ENCODE assay signal across 9 cellular contexts in genomic region chr19:52637718-52638585, GRCh38. TPM values are rescaled to one million over a fixed set of nuclear protein-coding genes. Genes with fewer than 3 reads are reported as not detected.
DNase-seq lines count a peak whose midpoint lies in the region; ATAC-seq, FAIRE-seq and TF ChIP-seq lines count a peak whose summit lies in the region.
"Had no signal": no experiment of that assay in that cellular context is flagged by ENCODE, and none has a peak within 500 bp of the region (broad histone marks: within the 10 kb centered on the region; RNA-seq: fewer than 3 reads in every experiment).

TSS of gene ZNF83 (minus strand) at chr19:52638355.

- FAIRE-seq in endothelial cell of umbilical vein (lab: Jason Lieb, UNC), result peak; percentile 84
- FAIRE-seq: islet of Langerhans had no signal

- H3K4me1 Mint-ChIP-seq in CD14-positive monocyte, result peaks cover 22% of the 10 kb centered on the region

- H3K27ac ChIP-seq in endothelial cell of umbilical vein (ENCODE audit: insufficient read depth, low read depth, low read length), result peak within 1 kb of the TSS; percentile 56

- peak within 1 kb of the TSS; percentile 96 to 97 for H3K4me3 Mint-ChIP-seq in CD14-positive monocyte

- peaks cover 0 to 3% (median 1%) of the 10 kb centered on the region in 3 donors for H3K27me3 Mint-ChIP-seq in CD14-positive monocyte (ENCODE audit: low read depth in 3 of 3)

- TSS peak; percentile 81 for BruUV-seq in endothelial cell of umbilical vein (replicated peaks; lab: Mats Ljungman, UMichigan)

- H3K36me3 ChIP-seq in NT2/D1 (ENCODE audit: insufficient read depth, insufficient read length, low read length) (peaks cover 6% of the 10 kb centered on the region), endothelial cell of umbilical vein (ENCODE audit: control insufficient read depth in 2 of 2, extremely low read depth in 1 of 2, insufficient read depth in 2 of 2, low read length in 2 of 2) (no peaks in the 10 kb centered on the region)

- DNase-seq in CD14-positive monocyte (ENCODE audit: low spot score) (peak; percentile 94), HS-27A (ENCODE audit: low read depth) (peak; percentile 77), NT2/D1 (ENCODE audit: low read depth, low spot score) (peak; percentile 84), endothelial cell of umbilical vein (ENCODE audit: low read depth, low spot score) (peak; percentile 95), midbrain (lab: John Stamatoyannopoulos, UW) (peak; percentile 92)
- peak; percentile 89 for DNase-seq in activated CD8-positive, alpha-beta memory T cell treated with anti-CD3 and anti-CD28 coated beads, Interleukin-2, amount 50 U/mL, for 4 hours
- DNase-seq in stimulated activated CD8-positive, alpha-beta memory T cell treated with anti-CD3 and anti-CD28 coated beads, Interleukin-15, amount 100 ng/mL, for 48 hours (ENCODE audit: low read depth in 2 of 2), result peak; percentile 74 to 77

- no peaks in the 10 kb centered on the region for H3K9me1 ChIP-seq in endothelial cell of umbilical vein (replicated peaks; ENCODE audit: control insufficient read depth, extremely low read depth, insufficient read depth, low read length)

- TF ChIP-seq CTCF in CD14-positive monocyte (IDR thresholded peaks at IDR 0.05) (no peak), endothelial cell of umbilical vein (IDR thresholded peaks at IDR 0.05; ENCODE audit: extremely low read depth in 1 of 2, insufficient read depth in 1 of 2, low read depth in 1 of 2, low read length in 2 of 2) (no peak)

- H3K4me1 ChIP-seq in NT2/D1 (ENCODE audit: insufficient read depth, insufficient read length) (no peaks in the 10 kb centered on the region), endothelial cell of umbilical vein (ENCODE audit: control insufficient read depth, extremely low read depth, insufficient read depth, low read length) (peaks cover 10% of the 10 kb centered on the region)

- peak within 1 kb of the TSS; percentile 69 for H3K4me3 ChIP-seq in NT2/D1 (ENCODE audit: insufficient read length, low read depth)
- peak within 1 kb of the TSS; percentile 63 to 79 (median 72) for H3K4me3 ChIP-seq in endothelial cell of umbilical vein (replicated peaks in 1 of 3; ENCODE audit: insufficient read depth in 1 of 3, low read depth in 1 of 3, low read length in 3 of 3)

- no peaks in the 10 kb centered on the region for H3K79me2 ChIP-seq in endothelial cell of umbilical vein (ENCODE audit: control insufficient read depth, insufficient read depth, low read length)

- peak within 1 kb of the TSS; percentile 91 for H2AFZ ChIP-seq in endothelial cell of umbilical vein (ENCODE audit: low read depth, low read length)

- H3K4me2 ChIP-seq in endothelial cell of umbilical vein (ENCODE audit: insufficient read depth, low read length), result peak within 1 kb of the TSS; percentile 91

- dilution Hi-C loops in endothelial cell of umbilical vein (cut with MboI; ENCODE audit: extremely low pct_ligation_motif_present, low sequenced_read_pairs), result no loop called here

- TF ChIP-seq POLR2A in endothelial cell of umbilical vein (IDR thresholded peaks at IDR 0.05; ENCODE audit: low read depth, low read length), result peak; percentile 94

- H3K36me3 Mint-ChIP-seq in CD14-positive monocyte, result peaks cover 7 to 19% of the 10 kb centered on the region in 2 donors

- intact Hi-C loops in CD14-positive monocyte (cut with micrococcal nuclease) (loop anchor here (2.0 to 10.0 kb wide), 6 partner anchors 36 to 1197 kb away; partner anchors contain the start of genes ZNF808 (in 2 of the 2), ZNF701 (in 1 of the 2) and ZNF816 (in 1 of the 2)), endothelial cell of umbilical vein (cut with micrococcal nuclease) (loop anchor here (1.0 to 2.0 kb wide), 4 partner anchors 52 to 111 kb away; partner anchors contain the start of genes ZNF611, ZNF701 and ZNF808)

- POLR2A ChIA-PET in endothelial cell of umbilical vein (lab: Charles Lee), result no interaction called here

- H3K9ac ChIP-seq in NT2/D1 (ENCODE audit: insufficient read length, low read depth), result peak within 1 kb of the TSS; percentile 85
- peak within 1 kb of the TSS; percentile 72 for H3K9ac ChIP-seq in endothelial cell of umbilical vein (replicated peaks; ENCODE audit: extremely low read depth, insufficient read depth, low read length)

- peak within 1 kb of the TSS; percentile 86 to 99 (median 93) for H3K27ac Mint-ChIP-seq in CD14-positive monocyte

- H3K27me3 ChIP-seq in NT2/D1 (ENCODE audit: insufficient read depth, insufficient read length) (no peaks in the 10 kb centered on the region), endothelial cell of umbilical vein (ENCODE audit: control insufficient read depth in 2 of 2, insufficient read depth in 2 of 2, low read length in 2 of 2) (no peaks in the 10 kb centered on the region)

- peak; percentile 86 for ATAC-seq in GM19452 (IDR thresholded peaks at IDR 0.05; ENCODE audit: unreplicated experiment)

- no peaks in the 10 kb centered on the region for H4K20me1 ChIP-seq in endothelial cell of umbilical vein (replicated peaks; ENCODE audit: control insufficient read depth, extremely low read depth, insufficient read depth, low read length)

- CTCF ChIA-PET in endothelial cell of umbilical vein (lab: Charles Lee), result no interaction called here

- peaks cover 26 to 91% (median 69%) of the 10 kb centered on the region in 7 donors for H3K9me3 Mint-ChIP-seq in CD14-positive monocyte

- no peaks in the 10 kb centered on the region for H3K9me3 ChIP-seq in NT2/D1 (ENCODE audit: insufficient read depth, low read length)
- no peaks in the 10 kb centered on the region for H3K9me3 ChIP-seq in endothelial cell of umbilical vein (replicated peaks; ENCODE audit: control insufficient read depth, insufficient read depth, low read length)

TF ChIP-seq in endothelial cell of umbilical vein, 7 proteins besides CTCF, POLR2A, EP300 and RAD21:
- TF ChIP-seq GATA2 (IDR thresholded peaks at IDR 0.05; ENCODE audit: insufficient read depth, insufficient read length, low read depth, low read length) (no peak), POLR2AphosphoS5 (IDR thresholded peaks at IDR 0.05; ENCODE audit: insufficient read depth, low read depth, low read length) (peak; percentile 90)

RNA-seq across cellular contexts. Expression of gene ZNF83, which starts in this region (rescaled TPM):
- polyA plus RNA-seq in CD14-positive monocyte (1 to 10 TPM; 2.4 to 7.2 TPM), endothelial cell of umbilical vein (29.6 and 32.3 TPM in 2 replicates)
- total RNA-seq in endothelial cell of umbilical vein, result 39.3 and 41.4 TPM in 2 replicates
- 9.2 and 15.6 TPM in 2 replicates for polyA plus RNA-seq in endothelial cell of umbilical vein (2011; cell fraction: cytosol; rRNA removed)
- polyA plus RNA-seq in endothelial cell of umbilical vein (2011; cell fraction: nucleus; rRNA removed), result 182 and 211 TPM in 2 replicates
- polyA plus RNA-seq in endothelial cell of umbilical vein (2012), result 25.5 and 30.1 TPM in 2 replicates
- 47.6 and 49.9 TPM in 2 replicates for polyA minus RNA-seq in endothelial cell of umbilical vein
- 12.1 TPM for polyA minus RNA-seq in endothelial cell of umbilical vein (2011; cell fraction: cytosol; rRNA and poly(A)+ RNA removed)
- 43.5 and 71.7 TPM in 2 replicates for polyA minus RNA-seq in endothelial cell of umbilical vein (2011; cell fraction: nucleus; rRNA and poly(A)+ RNA removed)

Comparison
In these comparisons a context has a peak if more than half of its experiments do, and no peak if none do; other contexts are left out.
1. Peak in every context shown above with its lines: DNase-seq, ATAC-seq, H3K4me3 ChIP-seq and H3K27ac ChIP-seq.